In the genomic region with DNA sequence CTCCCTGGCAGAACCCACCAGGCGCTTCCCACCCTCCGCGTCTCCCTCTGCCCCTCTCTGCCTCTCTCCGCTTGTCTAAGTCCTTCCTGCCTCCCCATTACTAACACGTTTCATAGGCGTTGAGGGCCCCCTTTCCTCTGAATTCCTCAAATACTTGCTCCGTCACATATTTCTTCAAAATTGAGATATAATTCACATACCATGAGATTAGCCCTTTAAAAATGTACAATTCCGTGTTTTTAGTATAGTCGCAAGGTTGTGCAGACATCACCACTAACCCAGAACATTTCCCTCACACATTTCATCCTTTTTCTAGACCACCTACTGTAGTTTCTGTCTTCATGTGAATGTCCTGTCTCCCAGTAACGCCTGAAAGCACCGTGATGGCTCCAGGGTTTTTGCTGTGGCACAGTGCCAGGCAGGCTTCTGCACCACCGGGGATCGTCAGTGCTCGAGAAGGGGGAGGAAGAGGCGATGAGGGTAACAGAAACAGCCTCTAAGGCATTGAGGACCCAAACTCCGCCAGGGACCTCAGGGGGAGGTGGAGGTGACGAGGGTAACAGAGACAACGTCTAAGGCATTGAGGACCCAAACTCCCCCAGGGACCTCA, we compare ENCODE assay signal across 21 cellular contexts.
"Had no signal": no experiment of that assay in that cellular context is flagged by ENCODE, and none has a peak within 500 bp of the region (broad histone marks: within the 10 kb centered on the region; RNA-seq: fewer than 3 reads in every experiment).

No MANE protein-coding gene starts in this region.

- H3K4me3 ChIP-seq: cardiac muscle cell, lung, right lobe of liver, skin epidermis, stomach, suprapubic skin, transverse colon had no signal

- DNase-seq: activated CD4-positive, alpha-beta T cell treated with anti-CD3 and anti-CD28 coated beads for 4 hours; activated CD4-positive, alpha-beta T cell treated with anti-CD3 and anti-CD28 coated beads, Interleukin-2, amount 50 U/mL, for 48 hours; activated CD4-positive, CD25-positive, alpha-beta regulatory T cell; activated CD8-positive, alpha-beta memory T cell treated with anti-CD3 and anti-CD28 coated beads, Interleukin-2, amount 50 U/mL, for 48 hours; activated effector memory CD4-positive, alpha-beta T cell treated with anti-CD3 and anti-CD28 coated beads, Interleukin-2, amount 50 U/mL, for 16 hours; activated naive CD4-positive, alpha-beta T cell treated with anti-CD3 and anti-CD28 coated beads, Interleukin-2, amount 10 ng/mL, durations not matched to agents 7 days and 5 days; activated naive CD8-positive, alpha-beta T cell treated with anti-CD3 and anti-CD28 coated beads, Interleukin-2, amount 50 U/mL, for 24 hours; activated T-cell treated with anti-CD3 and anti-CD28 coated beads, Interleukin-2, amount 50 U/mL, for 72 hours; effector CD8-positive, alpha-beta T cell; foreskin melanocyte; naive thymus-derived CD4-positive, alpha-beta T cell; occipital lobe; right lobe of liver; stimulated activated CD4-positive, alpha-beta T cell treated with anti-CD3 and anti-CD28 coated beads, Interleukin-1b, Interleukin-23, amount 100 ng/mL, for 48 hours; stomach; T1000; transverse colon had no signal
